9 cellular contexts compared by ENCODE assay signal in the genomic region with DNA sequence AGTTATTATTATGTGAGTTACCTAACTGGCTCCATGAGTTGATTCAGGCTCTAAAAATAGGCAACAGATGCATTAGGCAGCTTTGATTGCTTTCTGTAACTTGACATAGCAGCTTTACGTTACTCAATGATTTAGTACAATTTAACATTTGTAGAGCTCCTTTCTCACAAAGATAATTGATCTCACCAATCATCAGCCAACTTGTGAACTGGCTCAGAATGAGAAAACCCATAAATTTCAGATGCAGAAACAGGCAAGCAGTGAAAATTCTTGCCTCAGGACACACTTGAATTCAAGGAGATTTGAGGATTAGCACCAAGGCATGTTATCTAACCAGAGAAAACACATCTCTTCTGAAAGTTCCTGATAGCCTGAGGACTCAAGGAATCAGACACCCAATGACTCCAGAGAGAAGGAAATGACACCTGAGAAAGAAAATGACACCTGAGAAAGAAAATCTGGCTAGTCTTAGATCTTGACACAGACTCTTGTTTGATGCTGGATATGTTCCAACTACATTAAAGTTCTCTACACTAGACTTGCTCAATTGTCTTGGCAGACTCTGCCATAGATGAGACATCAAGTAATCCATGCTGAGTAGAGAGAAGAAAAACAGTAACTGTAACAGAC.
DNase-seq lines count a peak whose midpoint lies in the region; ATAC-seq and TF ChIP-seq lines count a peak whose summit lies in the region.
"Had no signal": no experiment of that assay in that cellular context is flagged by ENCODE, and none has a peak within 500 bp of the region (broad histone marks: within the 10 kb centered on the region; RNA-seq: fewer than 3 reads in every experiment).

No MANE protein-coding gene starts in this region.

- no peaks in the 10 kb centered on the region for H3K4me1 ChIP-seq in right atrium auricular region

- H3K36me3 Mint-ChIP-seq in activated CD4-positive, alpha-beta T cell treated with anti-CD3 and anti-CD28 coated beads, Interleukin-2, amount 10 ng/mL, durations not matched to agents 24 days and 14 days (ENCODE audit: low read depth) = peaks cover 35% of the 10 kb centered on the region

- peak; percentile 39 for ATAC-seq in HG03432 (IDR thresholded peaks at IDR 0.05; ENCODE audit: unreplicated experiment)

- no peaks in the 10 kb centered on the region for H3K27me3 Mint-ChIP-seq in activated CD4-positive, alpha-beta T cell treated with anti-CD3 and anti-CD28 coated beads, Interleukin-2, amount 10 ng/mL, durations not matched to agents 24 days and 14 days

- no peak for DNase-seq in activated CD4-positive, alpha-beta T cell treated with anti-CD3 and anti-CD28 coated beads, Interleukin-2, amount 10 ng/mL, durations not matched to agents 24 days and 14 days
- no peak for DNase-seq in activated CD4-positive, alpha-beta T cell treated with anti-CD3 and anti-CD28 coated beads, Interleukin-2, amount 50 U/mL, for 48 hours
- DNase-seq in astrocyte of the cerebellum (ENCODE audit: low read depth) = peak; percentile 57
- peak; percentile 92 for DNase-seq in renal cortical epithelial cell (ENCODE audit: low read depth)
- no peak for DNase-seq in right atrium auricular region (ENCODE audit: low spot score)
- DNase-seq in Ammon's horn (ENCODE audit: low spot score) = no peak
- DNase-seq in SK-N-DZ (ENCODE audit: low spot score) = no peak
- DNase-seq: activated CD4-positive, alpha-beta T cell treated with anti-CD3 and anti-CD28 coated beads, Interleukin-2, amount 50 U/mL, for 1 hour had no signal

- peaks cover 42% of the 10 kb centered on the region for H3K4me1 Mint-ChIP-seq in activated CD4-positive, alpha-beta T cell treated with anti-CD3 and anti-CD28 coated beads, Interleukin-2, amount 10 ng/mL, durations not matched to agents 24 days and 14 days

- H3K27me3 ChIP-seq in right atrium auricular region = no peaks in the 10 kb centered on the region

- peaks cover 13% of the 10 kb centered on the region for H3K9me3 Mint-ChIP-seq in activated CD4-positive, alpha-beta T cell treated with anti-CD3 and anti-CD28 coated beads, Interleukin-2, amount 10 ng/mL, durations not matched to agents 24 days and 14 days

- H3K27ac ChIP-seq in right atrium auricular region = no peak overlapping the region

- intact Hi-C loops in activated CD4-positive, alpha-beta T cell treated with anti-CD3 and anti-CD28 coated beads, Interleukin-2, amount 10 ng/mL, durations not matched to agents 24 days and 14 days (cut with micrococcal nuclease) = loop anchor here (2.0 to 5.0 kb wide), 3 partner anchors 23 to 878 kb away; no protein-coding TSS in a partner anchor

- in situ Hi-C loops in astrocyte of the cerebellum (cut with HindIII; ENCODE audit: low sequenced_read_pairs) = no loop called here

- H3K9me3 ChIP-seq in right atrium auricular region = no peaks in the 10 kb centered on the region

- H3K4me3 ChIP-seq in astrocyte of the cerebellum (ENCODE audit: low read depth, low read length) = no peak overlapping the region
- no peak overlapping the region for H3K4me3 ChIP-seq in right atrium auricular region

- TF ChIP-seq CTCF in astrocyte of the cerebellum (IDR thresholded peaks at IDR 0.05; ENCODE audit: low read depth, low read length, missing control alignments) = no peak
- TF ChIP-seq CTCF in right atrium auricular region (IDR thresholded peaks at IDR 0.05) = no peak

- peak overlapping the region; percentile 9 for H3K4me3 Mint-ChIP-seq in activated CD4-positive, alpha-beta T cell treated with anti-CD3 and anti-CD28 coated beads, Interleukin-2, amount 10 ng/mL, durations not matched to agents 24 days and 14 days

- peak overlapping the region; percentile 21 for H3K27ac Mint-ChIP-seq in activated CD4-positive, alpha-beta T cell treated with anti-CD3 and anti-CD28 coated beads, Interleukin-2, amount 10 ng/mL, durations not matched to agents 24 days and 14 days

- H3K36me3 ChIP-seq in right atrium auricular region = no peaks in the 10 kb centered on the region

Comparison
In these comparisons a context has a peak if more than half of its experiments do, and no peak if none do; other contexts are left out.
1. DNase-seq: peak in astrocyte of the cerebellum (single experiment) and renal cortical epithelial cell (single experiment); none in activated CD4-positive, alpha-beta T cell treated with anti-CD3 and anti-CD28 coated beads, Interleukin-2, amount 10 ng/mL, durations not matched to agents 24 days and 14 days (single experiment), activated CD4-positive, alpha-beta T cell treated with anti-CD3 and anti-CD28 coated beads, Interleukin-2, amount 50 U/mL, for 48 hours (0 of 2), right atrium auricular region (single experiment), Ammon's horn (single experiment) and SK-N-DZ (single experiment).